ENCODE assay signal across 10 cellular contexts in genomic region chr4:978957-979701, GRCh38. TPM values are rescaled to one million over a fixed set of nuclear protein-coding genes. Genes with fewer than 3 reads are reported as not detected.
DNase-seq lines count a peak whose midpoint lies in the region; ATAC-seq lines count a peak whose summit lies in the region.
"Had no signal": no experiment of that assay in that cellular context is flagged by ENCODE, and none has a peak within 500 bp of the region (broad histone marks: within the 10 kb centered on the region; RNA-seq: fewer than 3 reads in every experiment).

No MANE protein-coding gene starts in this region.

- 61 to 66% methylated on average over 20 of the region's 20 CpGs for WGBS in GM23248 (ENCODE audit: low coverage in 1 of 2, low lambda C conversion rate in 2 of 2, missing lambda C conversion rate in 2 of 2), 2 experiments

- peak; percentile 70 for DNase-seq in GM23248
- DNase-seq in SK-N-MC (ENCODE audit: low read depth, low spot score), result no peak
- DNase-seq in iris pigment epithelial cell (ENCODE audit: low read depth), result peak; percentile 73
- DNase-seq in effector CD8-positive, alpha-beta T cell (lab: John Stamatoyannopoulos, UW), result no peak
- DNase-seq: activated CD4-positive, alpha-beta T cell treated with anti-CD3 and anti-CD28 coated beads for 48 hours; kidney glomerular epithelial cell; NCI-H1105 treated with DMSO at 0.1 percent for 48 hours had no signal

- peak overlapping the region; percentile 32 for H3K27ac ChIP-seq in GM23248
- H3K27ac ChIP-seq in SK-N-MC, result peak overlapping the region; percentile 77

- peak overlapping the region; percentile 7 for H3K4me2 ChIP-seq in GM23248 (ENCODE audit: unreplicated experiment)

- H3K9ac ChIP-seq in GM23248, result peak overlapping the region; percentile 30; the same call in 1 of the 2 replicates
- H3K9ac ChIP-seq in SK-N-MC (ENCODE audit: insufficient read length), result peak overlapping the region; percentile 44

- peaks cover 8% of the 10 kb centered on the region for H3K4me1 ChIP-seq in GM23248 (ENCODE audit: insufficient read depth)

- no peaks in the 10 kb centered on the region for H3K79me2 ChIP-seq in GM23248 (ENCODE audit: insufficient read depth)

- H3K9me2 ChIP-seq in GM23248 (ENCODE audit: insufficient read depth), result no peaks in the 10 kb centered on the region

- ATAC-seq in GM21717 (IDR thresholded peaks at IDR 0.05; ENCODE audit: unreplicated experiment), result no peak
- no peak for ATAC-seq in HG03520 (IDR thresholded peaks at IDR 0.05; ENCODE audit: unreplicated experiment)
- ATAC-seq: Panc1 had no signal

- no peak overlapping the region for H3K4me3 ChIP-seq in GM23248
- peak overlapping the region; percentile 19; the same call in 1 of the 2 replicates for H3K4me3 ChIP-seq in SK-N-MC

- H3K27me3 ChIP-seq in GM23248 (replicated peaks; ENCODE audit: insufficient read depth), result no peaks in the 10 kb centered on the region

- H3F3A ChIP-seq in GM23248 (ENCODE audit: insufficient read depth), result no peaks in the 10 kb centered on the region

- in situ Hi-C loops in GM23248 (cut with MboI), result no loop called here

- H4K20me1 ChIP-seq in GM23248 (ENCODE audit: insufficient read depth), result no peaks in the 10 kb centered on the region

- no peaks in the 10 kb centered on the region for H3K9me3 ChIP-seq in GM23248 (ENCODE audit: low read depth)
- H3K9me3 ChIP-seq in SK-N-MC (ENCODE audit: low read depth, low read length), result no peaks in the 10 kb centered on the region

- peak overlapping the region; percentile 90 for H2AFZ ChIP-seq in GM23248

- no peaks in the 10 kb centered on the region for H3K36me3 ChIP-seq in GM23248 (ENCODE audit: low read depth)
- no peaks in the 10 kb centered on the region for H3K36me3 ChIP-seq in SK-N-MC (ENCODE audit: insufficient read depth, low read length)

RNA-seq across cellular contexts. Expression of gene DGKQ, which starts 5.8 kb away (rescaled TPM):
- 16.8 and 18.2 TPM in 2 replicates for total RNA-seq in GM23248 (2014; rRNA removed; shearing (Covaris generic))
- polyA plus RNA-seq in GM23248 (2016; fragmentation: Nextera tagmentation; extraction: Ambion mirVana), result 1.4 and 1.9 TPM in 2 replicates

RNA-seq across cellular contexts. Expression of gene IDUA, which starts 7.7 kb away (rescaled TPM):
- 26.3 and 30.7 TPM in 2 replicates for total RNA-seq in GM23248 (2014; rRNA removed; shearing (Covaris generic))
- polyA plus RNA-seq in GM23248 (2016; fragmentation: Nextera tagmentation; extraction: Ambion mirVana), result 26.4 and 28.8 TPM in 2 replicates

RNA-seq across cellular contexts. Expression of gene SLC26A1, which starts 14.1 kb away (rescaled TPM):
- total RNA-seq in GM23248 (2014; rRNA removed; shearing (Covaris generic)), result 0.13 and 0.22 TPM in 2 replicates
- 1.6 and 1.8 TPM in 2 replicates for polyA plus RNA-seq in GM23248 (2016; fragmentation: Nextera tagmentation; extraction: Ambion mirVana)

RNA-seq across cellular contexts. Expression of gene FGFRL1, which starts 32.3 kb away (rescaled TPM):
- total RNA-seq in GM23248 (2014; rRNA removed; shearing (Covaris generic)), result 58.7 and 64.9 TPM in 2 replicates
- polyA plus RNA-seq in GM23248 (2016; fragmentation: Nextera tagmentation; extraction: Ambion mirVana), result 10.8 and 11.1 TPM in 2 replicates

RNA-seq across cellular contexts. Expression of gene TMEM175, which starts 46.9 kb away (rescaled TPM):
- total RNA-seq in GM23248 (2014; rRNA removed; shearing (Covaris generic)), result 36.5 and 38.3 TPM in 2 replicates
- polyA plus RNA-seq in GM23248 (2016; fragmentation: Nextera tagmentation; extraction: Ambion mirVana), result 29.8 and 31.2 TPM in 2 replicates

Comparison
In these comparisons a context has a peak if more than half of its experiments do, and no peak if none do; other contexts are left out.
1. DNase-seq: peak in GM23248 (single experiment) and iris pigment epithelial cell (single experiment); none in SK-N-MC (single experiment) and effector CD8-positive, alpha-beta T cell (single experiment).